Comparison of ENCODE assay signal across 8 cellular contexts in the genomic region with DNA sequence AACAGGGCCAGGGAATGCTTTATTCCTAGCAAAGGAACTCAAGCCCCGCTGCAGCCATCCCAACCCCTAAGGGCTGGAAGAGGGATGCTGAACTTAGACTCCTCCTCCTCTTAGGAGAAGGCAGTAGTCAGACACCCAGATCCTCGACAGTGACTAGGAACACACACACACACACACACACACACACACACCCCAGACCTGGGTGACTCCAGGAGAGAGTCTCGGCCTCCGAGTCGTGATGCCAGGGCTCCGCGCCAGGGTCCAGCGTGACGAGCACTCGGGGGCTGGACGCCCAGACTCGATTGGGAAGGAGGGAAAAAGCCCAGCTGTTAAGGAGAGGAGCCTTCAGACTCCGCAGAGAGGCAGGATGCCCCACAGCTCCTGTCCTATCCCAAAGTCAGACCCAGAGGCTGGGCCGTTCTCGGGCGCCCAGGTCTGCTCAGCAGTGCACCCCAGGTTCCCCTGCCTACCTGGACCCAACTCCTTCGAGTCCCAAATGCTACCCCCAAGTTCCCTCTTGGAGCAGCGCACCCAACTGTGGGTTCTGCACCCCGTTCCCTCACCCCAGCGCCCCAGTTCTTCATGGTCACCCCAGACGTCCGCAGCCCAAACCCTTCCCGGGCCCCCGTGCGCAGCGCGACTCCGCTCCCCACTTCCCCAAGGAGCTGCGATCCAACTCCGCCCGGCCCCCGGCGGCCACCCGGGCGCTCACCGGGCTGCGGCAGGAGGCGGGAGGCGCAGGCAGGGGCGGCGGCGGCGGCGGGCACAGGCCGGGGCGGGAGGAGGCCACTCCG. TPM values are rescaled to one million over a fixed set of nuclear protein-coding genes. Genes with fewer than 3 reads are reported as not detected.
A peak's percentile ranks its signal among the peaks of the same experiment; 100 is the strongest.
DNase-seq lines count a peak whose midpoint lies in the region; ATAC-seq and TF ChIP-seq lines count a peak whose summit lies in the region.

No MANE protein-coding gene starts in this region.

- H3K9me3 ChIP-seq in heart left ventricle: no peaks in the 10 kb centered on the region

- intact Hi-C loops in heart left ventricle (cut with DNase I) (loop anchor here in 8 of 10 donors (1.0 to 10.0 kb wide), 11 partner anchors 36 to 326 kb away; a partner anchor contains a TSS), posterior vena cava (cut with DNase I) (loop anchor here in 1 of 2 donors (10.0 kb wide), 1 partner anchor 597 kb away; no protein-coding TSS in a partner anchor)

- no peaks in the 10 kb centered on the region for H3K27me3 Mint-ChIP-seq in activated T-helper 17 cell treated with anti-CD3 and anti-CD28 coated beads, Interleukin-2, amount 50 U/mL, for 72 hours

- WGBS in heart left ventricle, 4 donors: 0 to 1% (median 1%) methylated on average over 27 to 47 of the region's 47 CpGs

- peak; percentile 34 to 80 for TF ChIP-seq POLR2A in heart left ventricle (IDR thresholded peaks at IDR 0.05)

- H3K27ac ChIP-seq in heart left ventricle: peak overlapping the region; percentile 26 to 90 (median 77)

- ATAC-seq in HG03175 (IDR thresholded peaks at IDR 0.05; ENCODE audit: unreplicated experiment) (peak; percentile 6), heart left ventricle (peak in 1 of 4 donors; percentile 4), GM19463 (IDR thresholded peaks at IDR 0.05; ENCODE audit: unreplicated experiment) (no peak), GM21447 (IDR thresholded peaks at IDR 0.05; ENCODE audit: unreplicated experiment) (no peak)
- peak; percentile 3 for ATAC-seq in activated T-helper 17 cell treated with anti-CD3 and anti-CD28 coated beads, Interleukin-2, amount 50 U/mL, for 72 hours (replicated peaks)

- TF ChIP-seq CTCF in GM12865 (IDR thresholded peaks at IDR 0.05; ENCODE audit: insufficient read depth, low read depth, low read length, missing control alignments): no peak
- TF ChIP-seq CTCF in heart left ventricle (IDR thresholded peaks at IDR 0.05): no peak

- peaks cover 0 to 4% (median 0%) of the 10 kb centered on the region in 9 donors for H3K27me3 ChIP-seq in heart left ventricle

- DNase-seq in GM12865 (ENCODE audit: low read depth) (peak; percentile 25), heart left ventricle (peak; percentile 64 to 86 (median 66)), posterior vena cava (ENCODE audit: low spot score) (peak; percentile 91), hippocampal formation (lab: John Stamatoyannopoulos, UW) (no peak)

- peak overlapping the region; percentile 94 for H3K4me3 Mint-ChIP-seq in activated T-helper 17 cell treated with anti-CD3 and anti-CD28 coated beads, Interleukin-2, amount 50 U/mL, for 72 hours

- no peaks in the 10 kb centered on the region for H3K9me3 Mint-ChIP-seq in activated T-helper 17 cell treated with anti-CD3 and anti-CD28 coated beads, Interleukin-2, amount 50 U/mL, for 72 hours

- peaks cover 41% of the 10 kb centered on the region for H3K4me1 Mint-ChIP-seq in activated T-helper 17 cell treated with anti-CD3 and anti-CD28 coated beads, Interleukin-2, amount 50 U/mL, for 72 hours

- peaks cover 0 to 51% (median 40%) of the 10 kb centered on the region in 12 donors for H3K4me1 ChIP-seq in heart left ventricle

- peak overlapping the region; percentile 48 for H3K27ac Mint-ChIP-seq in activated T-helper 17 cell treated with anti-CD3 and anti-CD28 coated beads, Interleukin-2, amount 50 U/mL, for 72 hours

- no peaks in the 10 kb centered on the region for H3K36me3 ChIP-seq in heart left ventricle

- peak overlapping the region; percentile 52 for H3K4me3 ChIP-seq in GM12865 (ENCODE audit: low read depth, low read length)
- peak overlapping the region; percentile 60 to 98 (median 80) for H3K4me3 ChIP-seq in heart left ventricle

- H3K36me3 Mint-ChIP-seq in activated T-helper 17 cell treated with anti-CD3 and anti-CD28 coated beads, Interleukin-2, amount 50 U/mL, for 72 hours (ENCODE audit: low read depth): peaks cover 14% of the 10 kb centered on the region

RNA-seq across cellular contexts. Expression of a gene that starts 0.4 kb away (rescaled TPM):
- 10 to 100 TPM in 1 of 2 donors, 1 to 10 TPM in 1; 3.2 to 19.3 TPM for total RNA-seq in activated T-helper 17 cell treated with anti-CD3 and anti-CD28 coated beads, Interleukin-2, amount 50 U/mL, for 72 hours
- 10 to 100 TPM in 2 of 9 donors, 1 to 10 TPM in 7; 1.2 to 12.9 (median 3.5) TPM for total RNA-seq in heart left ventricle
- 1 to 10 TPM; 2.5 to 2.9 TPM for polyA plus RNA-seq in heart left ventricle
- 1 to 10 TPM; 3.0 to 5.0 TPM for total RNA-seq in posterior vena cava

RNA-seq across cellular contexts. Expression of a gene that starts 52.6 kb away (rescaled TPM):
- total RNA-seq in activated T-helper 17 cell treated with anti-CD3 and anti-CD28 coated beads, Interleukin-2, amount 50 U/mL, for 72 hours: 10 to 100 TPM; 85.7 to 99.5 TPM
- total RNA-seq in heart left ventricle (1 to 10 TPM in 4 of 9 donors, under 1 TPM in 4, not detected in 1; 0.46 to 6.4 (median 1.2) TPM), posterior vena cava (1 to 10 TPM in 1 of 2 donors, under 1 TPM in 1; 0.86 to 1.2 TPM)
- under 1 TPM; 0.11 to 0.14 TPM for polyA plus RNA-seq in heart left ventricle

Comparison
In these comparisons a context has a peak if more than half of its experiments do, and no peak if none do; other contexts are left out.
1. DNase-seq: peak in GM12865 (single experiment), heart left ventricle (5 of 5) and posterior vena cava (single experiment); none in hippocampal formation (0 of 2).
2. ATAC-seq: peak in HG03175 (single experiment) and activated T-helper 17 cell treated with anti-CD3 and anti-CD28 coated beads, Interleukin-2, amount 50 U/mL, for 72 hours (single experiment); none in GM19463 (single experiment) and GM21447 (single experiment).
3. RNA of a gene that starts 52.6 kb away (total RNA-seq): 85.7 to 99.5 TPM in activated T-helper 17 cell treated with anti-CD3 and anti-CD28 coated beads, Interleukin-2, amount 50 U/mL, for 72 hours; 0.86 to 1.2 TPM in posterior vena cava and 0.46 to 6.4 TPM in heart left ventricle; every median in the first group is over 10 times any median in the second.